In genomic region chr10:114618722-114619121, GRCh38 we compare ENCODE assay signal across 28 cellular contexts.
"Had no signal": no experiment of that assay in that cellular context is flagged by ENCODE, and none has a peak within 500 bp of the region (broad histone marks: within the 10 kb centered on the region; RNA-seq: fewer than 3 reads in every experiment).

No MANE protein-coding gene starts in this region.

- H3K4me3 ChIP-seq: body of pancreas, colonic mucosa, gastroesophageal sphincter, lung, mucosa of descending colon, right lobe of liver, skin epidermis, testis, transverse colon had no signal

- H3K36me3 ChIP-seq: colonic mucosa, gastroesophageal sphincter, right lobe of liver, transverse colon, WERI-Rb-1 had no signal

- DNase-seq: activated CD4-positive, alpha-beta T cell treated with anti-CD3 and anti-CD28 coated beads for 48 hours; activated CD8-positive, alpha-beta T cell treated with anti-CD3 and anti-CD28 coated beads for 36 hours; activated gamma-delta T cell treated with Interleukin-2 at 50 U/mL for 16 hours; activated naive CD8-positive, alpha-beta T cell treated with anti-CD3 and anti-CD28 coated beads, Interleukin-2, amount 50 U/mL, for 24 hours; activated T-cell treated with anti-CD3 and anti-CD28 coated beads, Interleukin-2, amount 50 U/mL, for 4 hours; body of pancreas; cerebellar nuclear complex; colonic mucosa; effector memory CD4-positive, alpha-beta T cell; hypothalamus; immature natural killer cell; kidney; left colon; mucosa of descending colon; posterior cingulate gyrus; right lobe of liver; stimulated activated CD4-positive, alpha-beta T cell treated with anti-CD3 and anti-CD28 coated beads, Interleukin-12 subunit alpha, Interleukin-12 subunit beta, amount 100 ng/mL, for 4 hours; stimulated activated CD4-positive, alpha-beta T cell treated with anti-CD3 and anti-CD28 coated beads, Interleukin-4, amount 100 ng/mL, for 1 hour; stimulated activated naive CD8-positive, alpha-beta T cell treated with anti-CD3 and anti-CD28 coated beads, Interleukin-15, Interleukin-2, amounts not matched to agents 100 U/mL and 50 U/mL, for 24 hours; testis; transverse colon; WERI-Rb-1 had no signal

- H3K27ac ChIP-seq: colonic mucosa, right lobe of liver, skin epidermis, testis, transverse colon, WERI-Rb-1 had no signal

- ATAC-seq: activated CD4-positive, CD25-positive, alpha-beta regulatory T cell treated with anti-CD3 and anti-CD28 coated beads, Interleukin-2, amount 50 U/mL, for 24 hours; activated CD8-positive, alpha-beta T cell treated with anti-CD3 and anti-CD28 coated beads for 36 hours; activated naive CD8-positive, alpha-beta T cell treated with anti-CD3 and anti-CD28 coated beads, Interleukin-2, amount 50 U/mL, for 24 hours; activated T-cell treated with anti-CD3 and anti-CD28 coated beads, Interleukin-2, amount 50 U/mL, for 4 hours; activated T-helper 17 cell treated with anti-CD3 and anti-CD28 coated beads, Interleukin-2, amount 50 U/mL, for 72 hours; body of pancreas; gastroesophageal sphincter; left colon; mucosa of descending colon; natural killer cell treated with Interleukin-12 subunit alpha and Interleukin-12 subunit beta and Interleukin-15 and Interleukin-18, amount 100 ng/mL, for 72 hours; right lobe of liver; stimulated activated naive CD8-positive, alpha-beta T cell treated with anti-CD3 and anti-CD28 coated beads, Interleukin-15, Interleukin-2, amounts not matched to agents 100 U/mL and 50 U/mL, for 24 hours had no signal

- H3K27me3 ChIP-seq: body of pancreas, colonic mucosa, gastroesophageal sphincter, right lobe of liver, testis, transverse colon had no signal

- H3K9me3 ChIP-seq: body of pancreas, colonic mucosa, gastroesophageal sphincter, mucosa of descending colon, right lobe of liver, testis, transverse colon had no signal
